Comparison of ENCODE assay signal across 8 cellular contexts in the genomic region with DNA sequence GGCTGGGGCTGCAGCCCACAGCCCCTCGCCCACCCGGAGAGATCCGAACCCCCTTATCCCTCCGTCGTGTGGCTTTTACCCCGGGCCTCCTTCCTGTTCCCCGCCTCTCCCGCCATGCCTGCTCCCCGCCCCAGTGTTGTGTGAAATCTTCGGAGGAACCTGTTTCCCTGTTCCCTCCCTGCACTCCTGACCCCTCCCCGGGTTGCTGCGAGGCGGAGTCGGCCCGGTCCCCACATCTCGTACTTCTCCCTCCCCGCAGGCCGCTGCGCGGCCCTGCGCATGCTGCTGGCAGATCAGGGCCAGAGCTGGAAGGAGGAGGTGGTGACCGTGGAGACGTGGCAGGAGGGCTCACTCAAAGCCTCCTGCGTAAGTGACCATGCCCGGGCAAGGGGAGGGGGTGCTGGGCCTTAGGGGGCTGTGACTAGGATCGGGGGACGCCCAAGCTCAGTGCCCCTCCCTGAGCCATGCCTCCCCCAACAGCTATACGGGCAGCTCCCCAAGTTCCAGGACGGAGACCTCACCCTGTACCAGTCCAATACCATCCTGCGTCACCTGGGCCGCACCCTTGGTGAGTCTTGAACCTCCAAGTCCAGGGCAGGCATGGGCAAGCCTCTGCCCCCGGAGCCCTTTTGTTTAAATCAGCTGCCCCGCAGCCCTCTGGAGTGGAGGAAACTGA. TPM values are rescaled to one million over a fixed set of nuclear protein-coding genes. Genes with fewer than 3 reads are reported as not detected.
DNase-seq lines count a peak whose midpoint lies in the region; ATAC-seq lines count a peak whose summit lies in the region.

No MANE protein-coding gene starts in this region.

- H3K36me3 Mint-ChIP-seq in activated CD8-positive, alpha-beta memory T cell treated with anti-CD3 and anti-CD28 coated beads, Interleukin-2, amount 10 ng/mL, durations not matched to agents 7 days and 5 days, result peaks cover 31% of the 10 kb centered on the region
- peaks cover 10% of the 10 kb centered on the region for H3K36me3 Mint-ChIP-seq in activated naive CD8-positive, alpha-beta T cell

- peak; percentile 34 for ATAC-seq in activated CD8-positive, alpha-beta memory T cell treated with anti-CD3 and anti-CD28 coated beads, Interleukin-2, amount 10 ng/mL, durations not matched to agents 7 days and 5 days
- peak; percentile 78 for ATAC-seq in Right ventricle myocardium inferior

- H3K4me3 Mint-ChIP-seq in activated CD8-positive, alpha-beta memory T cell treated with anti-CD3 and anti-CD28 coated beads, Interleukin-2, amount 10 ng/mL, durations not matched to agents 7 days and 5 days, result peak overlapping the region; percentile 70
- peak overlapping the region; percentile 84 for H3K4me3 Mint-ChIP-seq in activated naive CD8-positive, alpha-beta T cell

- DNase-seq in activated CD8-positive, alpha-beta memory T cell treated with anti-CD3 and anti-CD28 coated beads, Interleukin-2, amount 10 ng/mL, durations not matched to agents 7 days and 5 days, result peak; percentile 58
- DNase-seq in activated CD8-positive, alpha-beta memory T cell treated with anti-CD3 and anti-CD28 coated beads, Interleukin-2, amount 50 U/mL, for 4 hours, result no peak
- DNase-seq in NOMO-1 treated with DMSO at 0.1 percent for 48 hours (lab: John Stamatoyannopoulos, UW; ENCODE audit: unreplicated experiment), result peak; percentile 71
- peak; percentile 88 for DNase-seq in Right ventricle myocardium inferior (ENCODE audit: missing footprints)
- DNase-seq in nucleus accumbens (lab: John Stamatoyannopoulos, UW), result peak in 40 of 56 donors; percentile 15 to 72 (median 48)
- no peak for DNase-seq in NK-92 (lab: John Stamatoyannopoulos, UW; ENCODE audit: unreplicated experiment)
- no peak for DNase-seq in mesenteric fat pad (ENCODE audit: low spot score)

- H3K4me1 Mint-ChIP-seq in activated CD8-positive, alpha-beta memory T cell treated with anti-CD3 and anti-CD28 coated beads, Interleukin-2, amount 10 ng/mL, durations not matched to agents 7 days and 5 days, result peaks cover 45% of the 10 kb centered on the region
- peaks cover 52% of the 10 kb centered on the region for H3K4me1 Mint-ChIP-seq in activated naive CD8-positive, alpha-beta T cell (ENCODE audit: low read depth)

- intact Hi-C loops in Right ventricle myocardium inferior (cut with DNase I), result loop anchor here (1.0 kb wide), 1 partner anchor 22 kb away; the partner anchor contains the start of gene NDUFV1

- peak overlapping the region; percentile 73 for H3K27ac Mint-ChIP-seq in activated CD8-positive, alpha-beta memory T cell treated with anti-CD3 and anti-CD28 coated beads, Interleukin-2, amount 10 ng/mL, durations not matched to agents 7 days and 5 days
- peak overlapping the region; percentile 78 for H3K27ac Mint-ChIP-seq in activated naive CD8-positive, alpha-beta T cell

- no peaks in the 10 kb centered on the region for H3K9me3 Mint-ChIP-seq in activated CD8-positive, alpha-beta memory T cell treated with anti-CD3 and anti-CD28 coated beads, Interleukin-2, amount 10 ng/mL, durations not matched to agents 7 days and 5 days (ENCODE audit: low read depth)
- no peaks in the 10 kb centered on the region for H3K9me3 Mint-ChIP-seq in activated naive CD8-positive, alpha-beta T cell (ENCODE audit: low read depth)

- H3K27me3 Mint-ChIP-seq in activated CD8-positive, alpha-beta memory T cell treated with anti-CD3 and anti-CD28 coated beads, Interleukin-2, amount 10 ng/mL, durations not matched to agents 7 days and 5 days, result peaks cover 27% of the 10 kb centered on the region
- no peaks in the 10 kb centered on the region for H3K27me3 Mint-ChIP-seq in activated naive CD8-positive, alpha-beta T cell

- CTCF ChIA-PET in activated CD8-positive, alpha-beta memory T cell treated with anti-CD3 and anti-CD28 coated beads, Interleukin-2, amount 10 ng/mL, durations not matched to agents 7 days and 5 days (lab: Charles Lee), result interaction anchor here (0.9 to 3.3 kb wide), 11 partner anchors 10 to 371 kb away, joined by 3 to 22 read pairs (median 4); partner anchors contain the start of gene NUDT8

RNA-seq across cellular contexts. Expression of gene GSTP1, which starts 0.7 kb away (rescaled TPM):
- 100 to 1,000 TPM; 339 to 406 TPM for total RNA-seq in activated CD8-positive, alpha-beta memory T cell treated with anti-CD3 and anti-CD28 coated beads, Interleukin-2, amount 10 ng/mL, durations not matched to agents 7 days and 5 days
- total RNA-seq in Right ventricle myocardium inferior (393 TPM), mesenteric fat pad (355 TPM)

RNA-seq across cellular contexts. Expression of gene NDUFV1, which starts 22.4 kb away (rescaled TPM):
- total RNA-seq in activated CD8-positive, alpha-beta memory T cell treated with anti-CD3 and anti-CD28 coated beads, Interleukin-2, amount 10 ng/mL, durations not matched to agents 7 days and 5 days, result 100 to 1,000 TPM; 239 to 252 TPM
- total RNA-seq in Right ventricle myocardium inferior (724 TPM), mesenteric fat pad (147 TPM)

RNA-seq across cellular contexts. Expression of gene NUDT8, which starts 45.4 kb away (rescaled TPM):
- 10 to 100 TPM; 15.3 to 16.7 TPM for total RNA-seq in activated CD8-positive, alpha-beta memory T cell treated with anti-CD3 and anti-CD28 coated beads, Interleukin-2, amount 10 ng/mL, durations not matched to agents 7 days and 5 days
- 104 TPM for total RNA-seq in Right ventricle myocardium inferior
- 12.9 TPM for total RNA-seq in mesenteric fat pad

RNA-seq across cellular contexts. Expression of gene TBX10, which starts 55.2 kb away (rescaled TPM):
- not detected for total RNA-seq in activated CD8-positive, alpha-beta memory T cell treated with anti-CD3 and anti-CD28 coated beads, Interleukin-2, amount 10 ng/mL, durations not matched to agents 7 days and 5 days
- total RNA-seq in Right ventricle myocardium inferior, result 0.41 TPM
- not detected for total RNA-seq in mesenteric fat pad

Comparison
In these comparisons a context has a peak if more than half of its experiments do, and no peak if none do; other contexts are left out.
1. DNase-seq: peak in activated CD8-positive, alpha-beta memory T cell treated with anti-CD3 and anti-CD28 coated beads, Interleukin-2, amount 10 ng/mL, durations not matched to agents 7 days and 5 days (single experiment), NOMO-1 treated with DMSO at 0.1 percent for 48 hours (single experiment), Right ventricle myocardium inferior (single experiment) and nucleus accumbens (40 of 56); none in activated CD8-positive, alpha-beta memory T cell treated with anti-CD3 and anti-CD28 coated beads, Interleukin-2, amount 50 U/mL, for 4 hours (single experiment), NK-92 (single experiment) and mesenteric fat pad (single experiment).